ENCODE assay signal across 1 cellular context in genomic region chr5:72412283-72413055, GRCh38.
TF ChIP-seq lines count a peak whose summit lies in the region.

No MANE protein-coding gene starts in this region.

TF ChIP-seq in SK-N-SH, 30 proteins besides CTCF, POLR2A, EP300 and RAD21 (continued from another document):
- TF ChIP-seq IRF3 (IDR thresholded peaks at IDR 0.05; ENCODE audit: low read depth, low read length) (no peak), GATA2 (CRISPR knock-in tag; IDR thresholded peaks at IDR 0.05) (no peak), JUND (IDR thresholded peaks at IDR 0.05) (no peak), EZH2phosphoT487 (IDR thresholded peaks at IDR 0.05; ENCODE audit: borderline replicate concordance, low read depth) (no peak), ZBTB33 (IDR thresholded peaks at IDR 0.05; ENCODE audit: borderline replicate concordance, low read depth) (no peak), MXI1 (IDR thresholded peaks at IDR 0.05; ENCODE audit: low read depth, low read length) (no peak), SIN3A (IDR thresholded peaks at IDR 0.05; ENCODE audit: borderline replicate concordance, low read depth, low read length) (no peak), TEAD4 (IDR thresholded peaks at IDR 0.05; ENCODE audit: borderline replicate concordance, insufficient read depth) (0 out of 2 replicates have a peak, but pooled peaks have one; percentile 31), FOXM1 (IDR thresholded peaks at IDR 0.05; ENCODE audit: low read depth) (no peak), FOXJ3 (CRISPR knock-in tag; IDR thresholded peaks at IDR 0.05) (no peak), MAX (IDR thresholded peaks at IDR 0.05; ENCODE audit: low read depth) (no peak), SMC3 (IDR thresholded peaks at IDR 0.05; ENCODE audit: low read depth, low read length) (peak; percentile 11; the same call in 1 of the 2 replicates), RFX5 (IDR thresholded peaks at IDR 0.05; ENCODE audit: low read length) (no peak), NRF1 (IDR thresholded peaks at IDR 0.05; ENCODE audit: low read depth, low read length) (no peak)
